In genomic region chr9:91048739-91049138, GRCh38 we compare ENCODE assay signal across 19 cellular contexts.
DNase-seq lines count a peak whose midpoint lies in the region; ATAC-seq, FAIRE-seq and TF ChIP-seq lines count a peak whose summit lies in the region.
"Had no signal": no experiment of that assay in that cellular context is flagged by ENCODE, and none has a peak within 500 bp of the region (broad histone marks: within the 10 kb centered on the region; RNA-seq: fewer than 3 reads in every experiment).

No MANE protein-coding gene starts in this region.

- no peak for ATAC-seq in activated CD8-positive, alpha-beta memory T cell treated with anti-CD3 and anti-CD28 coated beads, Interleukin-2, amount 10 ng/mL, durations not matched to agents 7 days and 5 days
- no peak for ATAC-seq in HCT116
- no peak for ATAC-seq in pancreas
- ATAC-seq: left cardiac atrium had no signal

- H3K27me3 ChIP-seq in HCT116 (ENCODE audit: insufficient read depth, low read length) (no peaks in the 10 kb centered on the region), osteoblast (ENCODE audit: insufficient read depth, low read length) (no peaks in the 10 kb centered on the region), pancreas (no peaks in the 10 kb centered on the region)
- H3K27me3 ChIP-seq: gastrocnemius medialis had no signal

- TF ChIP-seq POLR2A in HCT116 (IDR thresholded peaks at IDR 0.05; ENCODE audit: borderline replicate concordance, extremely low read depth, insufficient read depth, insufficient read length) = no peak

- H3K27me3 Mint-ChIP-seq in activated CD8-positive, alpha-beta memory T cell treated with anti-CD3 and anti-CD28 coated beads, Interleukin-2, amount 10 ng/mL, durations not matched to agents 7 days and 5 days = no peaks in the 10 kb centered on the region
- peaks cover 2% of the 10 kb centered on the region for H3K27me3 Mint-ChIP-seq in activated T-helper 1 cell treated with anti-CD3 and anti-CD28 coated beads, Interleukin-12 subunit alpha, Interleukin-12 subunit beta, Interleukin-2, Interleukin-4 antibody, amounts not matched to agents 30 ng/mL and 10 ng/mL and 1 ng/mL, durations not matched to agents 14 hours and 24 hours and 36 hours (ENCODE audit: insufficient read depth)

- peaks cover 7% of the 10 kb centered on the region for H3K9me3 Mint-ChIP-seq in activated CD8-positive, alpha-beta memory T cell treated with anti-CD3 and anti-CD28 coated beads, Interleukin-2, amount 10 ng/mL, durations not matched to agents 7 days and 5 days (ENCODE audit: low read depth)
- H3K9me3 Mint-ChIP-seq in activated T-helper 1 cell treated with anti-CD3 and anti-CD28 coated beads, Interleukin-12 subunit alpha, Interleukin-12 subunit beta, Interleukin-2, Interleukin-4 antibody, amounts not matched to agents 30 ng/mL and 10 ng/mL and 1 ng/mL, durations not matched to agents 14 hours and 24 hours and 36 hours = peaks cover 14% of the 10 kb centered on the region
- H3K9me3 Mint-ChIP-seq: CD8-positive, alpha-beta T cell; nephron progenitor cell had no signal

- no peak for TF ChIP-seq RAD21 in HCT116 (IDR thresholded peaks at IDR 0.05; ENCODE audit: low read depth)

- 25 to 36% methylated on average over 2 of the region's 2 CpGs for WGBS in pancreas, 2 donors

- no peaks in the 10 kb centered on the region for H3K9me2 ChIP-seq in HCT116 (ENCODE audit: insufficient read depth)

- RAD21 ChIA-PET in HCT116 (lab: Charles Lee; ENCODE audit: low non-redundant PET in 1 of 2, low total read pairs in 2 of 2, uncharacterized antibody in 2 of 2, unreplicated experiment in 2 of 2) = interaction anchor here in 1 of 2 experiments (0.9 kb wide), 1 partner anchor 52 kb away, joined by 7 read pairs; no protein-coding TSS in a partner anchor

- TF ChIP-seq CTCF in HCT116 (IDR thresholded peaks at IDR 0.05 in 2 of 3, conservative IDR thresholded peaks at IDR 0.05 in 1 of 3; ENCODE audit: borderline replicate concordance in 1 of 3, insufficient read depth in 1 of 3, low read depth in 2 of 3, low read length in 2 of 3) (no peak), osteoblast (IDR thresholded peaks at IDR 0.05; ENCODE audit: extremely low read depth, low read depth, low read length) (no peak), pancreas (IDR thresholded peaks at IDR 0.05) (no peak)

- H3K27ac ChIP-seq in HCT116 (ENCODE audit: low read depth, low read length) (no peak overlapping the region), osteoblast (ENCODE audit: low read depth, low read length) (peak overlapping the region; percentile 68), pancreas (no peak overlapping the region)
- H3K27ac ChIP-seq: prostate gland had no signal

- DNase-seq in activated CD8-positive, alpha-beta memory T cell treated with anti-CD3 and anti-CD28 coated beads, Interleukin-2, amount 10 ng/mL, durations not matched to agents 7 days and 5 days = peak; percentile 31
- DNase-seq in activated CD8-positive, alpha-beta memory T cell treated with anti-CD3 and anti-CD28 coated beads, Interleukin-2, amount 50 U/mL, for 48 hours = no peak
- no peak for DNase-seq in HCT116 (ENCODE audit: low read depth, low spot score)
- DNase-seq in activated T-helper 1 cell treated with anti-CD3 and anti-CD28 coated beads, Interleukin-12 subunit alpha, Interleukin-12 subunit beta, Interleukin-2, Interleukin-4 antibody, amounts not matched to agents 30 ng/mL and 10 ng/mL and 1 ng/mL, durations not matched to agents 14 hours and 24 hours and 36 hours (ENCODE audit: low spot score) = no peak
- no peak for DNase-seq in osteoblast (ENCODE audit: insufficient read length, low spot score, missing footprints)
- DNase-seq in NCI-H128 (lab: John Stamatoyannopoulos, UW; ENCODE audit: unreplicated experiment) = no peak
- DNase-seq in pancreas = no peak
- no peak for DNase-seq in NOMO-1 (lab: John Stamatoyannopoulos, UW; ENCODE audit: unreplicated experiment in 2 of 2)
- DNase-seq: aorta, DMS79, erythroblast, gastrocnemius medialis, left cardiac atrium, NCI-H1436, nephron progenitor cell had no signal

- POLR2A ChIA-PET in HCT116 (lab: Charles Lee) = no interaction called here

- CTCF ChIA-PET in activated CD8-positive, alpha-beta memory T cell treated with anti-CD3 and anti-CD28 coated beads, Interleukin-2, amount 10 ng/mL, durations not matched to agents 7 days and 5 days (lab: Charles Lee) = interaction anchor here (1.4 to 2.6 kb wide), 2 partner anchors 12 to 18 kb away, joined by 3 to 10 read pairs; no protein-coding TSS in a partner anchor
- CTCF ChIA-PET in HCT116 (lab: Charles Lee) = no interaction called here

- H3K4me1 Mint-ChIP-seq in activated CD8-positive, alpha-beta memory T cell treated with anti-CD3 and anti-CD28 coated beads, Interleukin-2, amount 10 ng/mL, durations not matched to agents 7 days and 5 days = peaks cover 66% of the 10 kb centered on the region
- H3K4me1 Mint-ChIP-seq in activated T-helper 1 cell treated with anti-CD3 and anti-CD28 coated beads, Interleukin-12 subunit alpha, Interleukin-12 subunit beta, Interleukin-2, Interleukin-4 antibody, amounts not matched to agents 30 ng/mL and 10 ng/mL and 1 ng/mL, durations not matched to agents 14 hours and 24 hours and 36 hours (ENCODE audit: low read depth) = peaks cover 63% of the 10 kb centered on the region

- H3K4me1 ChIP-seq in HCT116 (ENCODE audit: control insufficient read depth in 1 of 2, insufficient read depth in 2 of 2, low read length in 2 of 2) = peaks cover 2 to 11% of the 10 kb centered on the region in 2 experiments; a peak in 1 of 4 replicates
- peaks cover 17% of the 10 kb centered on the region for H3K4me1 ChIP-seq in osteoblast (ENCODE audit: insufficient read depth, low read length)
- H3K4me1 ChIP-seq in pancreas = no peaks in the 10 kb centered on the region
- H3K4me1 ChIP-seq: prostate gland had no signal

- H3K4me3 ChIP-seq in HCT116 (replicated peaks in 1 of 2; ENCODE audit: low read depth in 1 of 2, low read length in 2 of 2) (no peak overlapping the region), osteoblast (ENCODE audit: insufficient read depth, low read length) (no peak overlapping the region), pancreas (no peak overlapping the region)
- H3K4me3 ChIP-seq: gastrocnemius medialis, prostate gland had no signal

- H3K9me3 ChIP-seq in HCT116 (ENCODE audit: control insufficient read depth in 1 of 2, insufficient read depth in 1 of 2, low read depth in 1 of 2, low read length in 2 of 2) (no peaks in the 10 kb centered on the region), osteoblast (ENCODE audit: low read depth, low read length) (no peaks in the 10 kb centered on the region), pancreas (no peaks in the 10 kb centered on the region)
- H3K9me3 ChIP-seq: gastrocnemius medialis, prostate gland had no signal

- no peak overlapping the region for H3K4me3 Mint-ChIP-seq in activated CD8-positive, alpha-beta memory T cell treated with anti-CD3 and anti-CD28 coated beads, Interleukin-2, amount 10 ng/mL, durations not matched to agents 7 days and 5 days
- no peak overlapping the region for H3K4me3 Mint-ChIP-seq in activated T-helper 1 cell treated with anti-CD3 and anti-CD28 coated beads, Interleukin-12 subunit alpha, Interleukin-12 subunit beta, Interleukin-2, Interleukin-4 antibody, amounts not matched to agents 30 ng/mL and 10 ng/mL and 1 ng/mL, durations not matched to agents 14 hours and 24 hours and 36 hours
- H3K4me3 Mint-ChIP-seq: CD8-positive, alpha-beta T cell; mesothelial cell of epicardium; nephron progenitor cell had no signal

- H3K36me3 Mint-ChIP-seq in activated CD8-positive, alpha-beta memory T cell treated with anti-CD3 and anti-CD28 coated beads, Interleukin-2, amount 10 ng/mL, durations not matched to agents 7 days and 5 days = peaks cover 18% of the 10 kb centered on the region
- peaks cover 10% of the 10 kb centered on the region for H3K36me3 Mint-ChIP-seq in activated T-helper 1 cell treated with anti-CD3 and anti-CD28 coated beads, Interleukin-12 subunit alpha, Interleukin-12 subunit beta, Interleukin-2, Interleukin-4 antibody, amounts not matched to agents 30 ng/mL and 10 ng/mL and 1 ng/mL, durations not matched to agents 14 hours and 24 hours and 36 hours (ENCODE audit: low read depth)
- H3K36me3 Mint-ChIP-seq: CD8-positive, alpha-beta T cell; mesothelial cell of epicardium had no signal

- no peak overlapping the region for H3K4me2 ChIP-seq in HCT116 (ENCODE audit: low read length)
- no peak overlapping the region for H3K4me2 ChIP-seq in osteoblast (ENCODE audit: insufficient read depth, low read length)

- no peaks in the 10 kb centered on the region for H4K20me1 ChIP-seq in HCT116 (ENCODE audit: insufficient read depth)
- H4K20me1 ChIP-seq in osteoblast (ENCODE audit: insufficient read depth, low read length) = no peaks in the 10 kb centered on the region

- H3K9ac ChIP-seq in HCT116 (ENCODE audit: low read length) = no peak overlapping the region

- no peak for FAIRE-seq in pancreas (lab: Jason Lieb, UNC)
- FAIRE-seq: GM12892 had no signal

- H2AFZ ChIP-seq in HCT116 (ENCODE audit: low read depth, low read length, poor library complexity, severe bottlenecking) = peak overlapping the region; percentile 33
- peak overlapping the region; percentile 64 for H2AFZ ChIP-seq in osteoblast (ENCODE audit: low read length)

- no TSS peak for BruUV-seq in HCT116 (replicated peaks; lab: Mats Ljungman, UMichigan)

- intact Hi-C loops in HCT116 (cut with micrococcal nuclease) = no loop called here
- intact Hi-C loops in activated T-helper 1 cell treated with anti-CD3 and anti-CD28 coated beads, Interleukin-12 subunit alpha, Interleukin-12 subunit beta, Interleukin-2, Interleukin-4 antibody, amounts not matched to agents 30 ng/mL and 10 ng/mL and 1 ng/mL, durations not matched to agents 14 hours and 24 hours and 36 hours (cut with micrococcal nuclease) = loop anchor here (1.0 to 2.0 kb wide), 13 partner anchors 23 to 376 kb away; no protein-coding TSS in a partner anchor
- intact Hi-C loops in pancreas (cut with DNase I) = no loop called here

- peak overlapping the region; percentile 84 for H3K27ac Mint-ChIP-seq in activated CD8-positive, alpha-beta memory T cell treated with anti-CD3 and anti-CD28 coated beads, Interleukin-2, amount 10 ng/mL, durations not matched to agents 7 days and 5 days
- peak overlapping the region; percentile 92 for H3K27ac Mint-ChIP-seq in activated T-helper 1 cell treated with anti-CD3 and anti-CD28 coated beads, Interleukin-12 subunit alpha, Interleukin-12 subunit beta, Interleukin-2, Interleukin-4 antibody, amounts not matched to agents 30 ng/mL and 10 ng/mL and 1 ng/mL, durations not matched to agents 14 hours and 24 hours and 36 hours
- H3K27ac Mint-ChIP-seq: CD8-positive, alpha-beta T cell; mesothelial cell of epicardium; nephron progenitor cell had no signal

- no peaks in the 10 kb centered on the region for H3K36me3 ChIP-seq in HCT116 (ENCODE audit: control insufficient read depth in 1 of 2, insufficient read depth in 2 of 2, low read length in 2 of 2)
- no peaks in the 10 kb centered on the region for H3K36me3 ChIP-seq in osteoblast (ENCODE audit: insufficient read depth, low read length)
- H3K36me3 ChIP-seq in pancreas = no peaks in the 10 kb centered on the region
- H3K36me3 ChIP-seq: gastrocnemius medialis, prostate gland had no signal

- no peaks in the 10 kb centered on the region for H3K79me2 ChIP-seq in HCT116 (ENCODE audit: insufficient read depth, low read length)
- no peaks in the 10 kb centered on the region for H3K79me2 ChIP-seq in osteoblast (ENCODE audit: insufficient read depth, low read length)

TF ChIP-seq in HCT116, 20 proteins besides CTCF, POLR2A, EP300 and RAD21 (continues in another document):
- TF ChIP-seq SRF (IDR thresholded peaks at IDR 0.05; ENCODE audit: low read depth) (no peak), ZNF274 (IDR thresholded peaks at IDR 0.05; ENCODE audit: low read depth, low read length) (no peak)
